ENCODE assay signal across 15 cellular contexts in the genomic region with DNA sequence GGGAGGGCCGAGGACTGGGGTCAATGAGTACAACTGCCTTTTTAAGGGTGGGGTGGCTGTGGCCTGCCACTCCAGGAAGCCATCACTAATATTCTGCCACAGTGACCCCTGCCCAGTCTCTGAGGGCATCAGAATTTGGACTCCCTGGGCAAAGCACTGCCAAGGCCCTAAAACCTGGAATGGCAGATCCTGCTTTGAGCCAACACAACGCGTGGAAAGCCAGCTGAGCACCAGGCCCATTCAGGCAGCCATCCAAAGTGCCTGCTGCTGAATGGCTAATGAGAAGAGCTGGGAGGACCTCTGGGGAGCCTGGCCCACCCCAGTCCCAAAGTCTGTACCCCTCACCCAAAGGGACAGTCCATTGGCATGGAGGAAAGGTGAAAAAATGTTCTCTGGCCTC. TPM values are rescaled to one million over a fixed set of nuclear protein-coding genes. Genes with fewer than 3 reads are reported as not detected.
A peak's percentile ranks its signal among the peaks of the same experiment; 100 is the strongest.
DNase-seq lines count a peak whose midpoint lies in the region; ATAC-seq and TF ChIP-seq lines count a peak whose summit lies in the region.
"Had no signal": no experiment of that assay in that cellular context is flagged by ENCODE, and none has a peak within 500 bp of the region (broad histone marks: within the 10 kb centered on the region; RNA-seq: fewer than 3 reads in every experiment).

No MANE protein-coding gene starts in this region.

- H3K4me1 ChIP-seq in H9 (ENCODE audit: insufficient read depth, low read length) = peaks cover 15% of the 10 kb centered on the region
- H3K4me1 ChIP-seq in naive thymus-derived CD4-positive, alpha-beta T cell (ENCODE audit: control insufficient read depth in 2 of 2, insufficient read depth in 2 of 2, low read length in 2 of 2) = peaks cover 39 to 49% of the 10 kb centered on the region in 2 donors

- DNase-seq in C1 segment of cervical spinal cord (lab: John Stamatoyannopoulos, UW) (peak in 9 of 14 donors; percentile 23 to 62 (median 38)), H9 (no peak), cerebellar cortex (ENCODE audit: low spot score) (peak; percentile 64), NCI-H187 (lab: John Stamatoyannopoulos, UW) (no peak)
- DNase-seq in naive thymus-derived CD4-positive, alpha-beta T cell = no peak
- DNase-seq in stimulated activated CD4-positive, alpha-beta T cell treated with anti-CD3 and anti-CD28 coated beads, Interleukin-1b, Interleukin-23, amount 100 ng/mL, for 48 hours = no peak
- DNase-seq: activated B cell treated with CpG ODN at 0.5 μM for 24 hours; NCI-H1048; NCI-H2227 treated with DMSO at 0.1 percent for 48 hours; stimulated activated CD4-positive, alpha-beta T cell treated with anti-CD3 and anti-CD28 coated beads, Interleukin-2, amount 100 ng/mL, for 24 hours had no signal

- no peak overlapping the region for H3K4me2 ChIP-seq in H9 (ENCODE audit: insufficient read depth, insufficient read length, low read length)

- CTCF ChIA-PET in naive thymus-derived CD4-positive, alpha-beta T cell (lab: Charles Lee) = interaction anchor here (0.5 to 11.1 kb wide), 7 partner anchors 14 to 531 kb away, joined by 3 to 126 read pairs (median 5); a partner anchor contains a TSS

- no peaks in the 10 kb centered on the region for H3K27me3 Mint-ChIP-seq in H9 (ENCODE audit: low read depth)
- H3K27me3 Mint-ChIP-seq in naive thymus-derived CD4-positive, alpha-beta T cell = no peaks in the 10 kb centered on the region
- H3K27me3 Mint-ChIP-seq: activated B cell treated with CpG ODN at 0.5 μM for 24 hours had no signal

- no peak overlapping the region for H2BK12ac ChIP-seq in H9 (ENCODE audit: insufficient read length, low read depth, low read length)

- peaks cover 5 to 56% (median 31%) of the 10 kb centered on the region in 3 experiments for H3K36me3 ChIP-seq in naive thymus-derived CD4-positive, alpha-beta T cell (ENCODE audit: control insufficient read depth in 2 of 3, insufficient read depth in 3 of 3, low read length in 3 of 3)

- peaks cover 12 to 37% (median 34%) of the 10 kb centered on the region in 3 experiments for H3K36me3 Mint-ChIP-seq in H9 (ENCODE audit: insufficient read depth in 1 of 3, low read depth in 3 of 3)
- H3K36me3 Mint-ChIP-seq in naive thymus-derived CD4-positive, alpha-beta T cell = peaks cover 0 to 19% (median 6%) of the 10 kb centered on the region in 5 donors

- H3K23ac ChIP-seq in H9 (ENCODE audit: insufficient read length, low read depth, low read length) = no peak overlapping the region

- H3K79me2 ChIP-seq in H9 (ENCODE audit: insufficient read depth, low read length) = peaks cover 5% of the 10 kb centered on the region; the same call in 1 of the 2 replicates

- H3K56ac ChIP-seq in H9 (ENCODE audit: insufficient read length, low read depth, low read length) = no peak overlapping the region

- no peak overlapping the region for H2BK15ac ChIP-seq in H9 (ENCODE audit: low read depth, low read length)

- H3K14ac ChIP-seq in H9 (ENCODE audit: insufficient read depth, low read length) = no peak overlapping the region

- H3T11ph ChIP-seq in H9 (ENCODE audit: low read length) = no peak overlapping the region

- no peak overlapping the region for H2BK5ac ChIP-seq in H9 (ENCODE audit: insufficient read length, low read length)

- H3K27ac Mint-ChIP-seq in H9 = peak overlapping the region in 2 of 3 experiments; percentile 44 to 63; a peak in 2 of 7 replicates
- H3K27ac Mint-ChIP-seq in naive thymus-derived CD4-positive, alpha-beta T cell = peak overlapping the region in 8 of 9 donors; percentile 38 to 90 (median 68)
- H3K27ac Mint-ChIP-seq: activated B cell treated with CpG ODN at 0.5 μM for 24 hours had no signal

- no peak overlapping the region for H3K4me3 Mint-ChIP-seq in H9
- H3K4me3 Mint-ChIP-seq in naive thymus-derived CD4-positive, alpha-beta T cell = peak overlapping the region in 6 of 10 donors; percentile 5 to 65 (median 45)
- H3K4me3 Mint-ChIP-seq: activated B cell treated with CpG ODN at 0.5 μM for 24 hours had no signal

- ATAC-seq in naive thymus-derived CD4-positive, alpha-beta T cell = no peak
- ATAC-seq in GM19023 (IDR thresholded peaks at IDR 0.05; ENCODE audit: unreplicated experiment) = no peak
- ATAC-seq: upper lobe of right lung had no signal

- H3K4me1 Mint-ChIP-seq in H9 = peaks cover 24 to 29% of the 10 kb centered on the region in 2 experiments
- H3K4me1 Mint-ChIP-seq in naive thymus-derived CD4-positive, alpha-beta T cell = peaks cover 40 to 73% (median 70%) of the 10 kb centered on the region in 7 donors

- H4K91ac ChIP-seq in H9 (ENCODE audit: insufficient read length, low read depth, low read length) = no peak overlapping the region

- no peak overlapping the region for H2AFZ ChIP-seq in H9 (ENCODE audit: low read length)

- no peaks in the 10 kb centered on the region for H3K9me3 Mint-ChIP-seq in H9
- H3K9me3 Mint-ChIP-seq in naive thymus-derived CD4-positive, alpha-beta T cell = no peaks in the 10 kb centered on the region
- H3K9me3 Mint-ChIP-seq: activated B cell treated with CpG ODN at 0.5 μM for 24 hours had no signal

- no peak overlapping the region for H3K4ac ChIP-seq in H9 (ENCODE audit: low read depth, low read length)

- no peaks in the 10 kb centered on the region for H3K79me1 ChIP-seq in H9 (ENCODE audit: insufficient read depth, low read depth, low read length, poor library complexity, severe bottlenecking)

- H3K9me3 ChIP-seq in H9 (ENCODE audit: control insufficient read depth, low read depth, low read length) = no peaks in the 10 kb centered on the region
- no peaks in the 10 kb centered on the region for H3K9me3 ChIP-seq in naive thymus-derived CD4-positive, alpha-beta T cell (ENCODE audit: control insufficient read depth in 2 of 3, low read length in 3 of 3)
- H3K9me3 ChIP-seq: breast epithelium, prostate gland, upper lobe of right lung had no signal

- TF ChIP-seq CTCF in H9 (conservative IDR thresholded peaks at IDR 0.05) = no peak

- no CpG with 5 or more reads among the region's 3 CpGs for WGBS in H9 (ENCODE audit: extremely low coverage, insufficient read length, low lambda C conversion rate)

- no peak overlapping the region for H2BK120ac ChIP-seq in H9 (ENCODE audit: low read depth, low read length, poor library complexity, severe bottlenecking)

- H4K8ac ChIP-seq in H9 (replicated peaks; ENCODE audit: insufficient read length, low read depth, low read length) = no peak overlapping the region

- peaks cover 8% of the 10 kb centered on the region for H3K23me2 ChIP-seq in H9 (ENCODE audit: insufficient read length, low read depth, low read length, poor library complexity, severe bottlenecking)

- H3K4me3 ChIP-seq in naive thymus-derived CD4-positive, alpha-beta T cell (ENCODE audit: low read length) = no peak overlapping the region
- H3K4me3 ChIP-seq: breast epithelium, prostate gland, upper lobe of right lung had no signal

- H4K20me1 ChIP-seq in H9 (ENCODE audit: control insufficient read depth, insufficient read depth, insufficient read length) = no peaks in the 10 kb centered on the region

- intact Hi-C loops in naive thymus-derived CD4-positive, alpha-beta T cell (cut with micrococcal nuclease) = no loop called here

- H3K9ac ChIP-seq in H9 (ENCODE audit: extremely low read depth, insufficient read length, low read length) = no peak overlapping the region

- no peak overlapping the region for H2BK20ac ChIP-seq in H9 (ENCODE audit: low read depth, low read length, poor library complexity, severe bottlenecking)

- no peak overlapping the region for H3K18ac ChIP-seq in H9 (ENCODE audit: insufficient read length, low read depth, low read length)

- no peak overlapping the region for H3K27ac ChIP-seq in H9 (ENCODE audit: insufficient read length, low read depth, low read length)
- peak overlapping the region; percentile 22 for H3K27ac ChIP-seq in naive thymus-derived CD4-positive, alpha-beta T cell (ENCODE audit: low read depth, low read length)
- H3K27ac ChIP-seq: prostate gland, upper lobe of right lung had no signal

- H2AK5ac ChIP-seq in H9 (ENCODE audit: insufficient read length, low read length) = no peak overlapping the region

- H3K27me3 ChIP-seq in H9 (ENCODE audit: insufficient read depth, low read length) = no peaks in the 10 kb centered on the region
- no peaks in the 10 kb centered on the region for H3K27me3 ChIP-seq in naive thymus-derived CD4-positive, alpha-beta T cell (ENCODE audit: control insufficient read depth in 2 of 2, insufficient read depth in 2 of 2, low read length in 2 of 2)
- H3K27me3 ChIP-seq: breast epithelium, upper lobe of right lung had no signal

- POLR2A ChIA-PET in naive thymus-derived CD4-positive, alpha-beta T cell (lab: Charles Lee) = interaction anchor here (0.6 to 46.3 kb wide), 7 partner anchors 11 to 105 kb away, joined by 3 to 1418 read pairs (median 10); a partner anchor contains a TSS

- no peak overlapping the region for H4K5ac ChIP-seq in H9 (ENCODE audit: insufficient read length, low read depth, low read length)

RNA-seq across cellular contexts. Expression of a gene that starts 5.0 kb away (rescaled TPM):
- 44.8 and 50.9 TPM in 2 replicates for total RNA-seq in H9 (2021)
- 100 to 1,000 TPM in 1 of 5 experiments, 10 to 100 TPM in 4; 38.7 to 110 (median 63.7) TPM for total RNA-seq in naive thymus-derived CD4-positive, alpha-beta T cell
- polyA plus RNA-seq in naive thymus-derived CD4-positive, alpha-beta T cell = 100 to 1,000 TPM; 104 to 147 TPM

RNA-seq across cellular contexts. Expression of a gene that starts 8.5 kb away (rescaled TPM):
- total RNA-seq in H9 (2021) = not detected in 2 replicates
- 1 to 10 TPM in 3 of 5 experiments, under 1 TPM in 2; 0.27 to 2.5 (median 1.6) TPM for total RNA-seq in naive thymus-derived CD4-positive, alpha-beta T cell
- polyA plus RNA-seq in naive thymus-derived CD4-positive, alpha-beta T cell = under 1 TPM in 1 of 2 donors, not detected in 1; 0.16 TPM
- total RNA-seq: frontal cortex had no signal

RNA-seq across cellular contexts. Expression of a gene that starts 11.6 kb away (rescaled TPM):
- total RNA-seq in H9 (2021) = 6.1 and 7.4 TPM in 2 replicates
- 10 to 100 TPM; 55.8 to 81.0 (median 74.5) TPM for total RNA-seq in naive thymus-derived CD4-positive, alpha-beta T cell
- polyA plus RNA-seq in naive thymus-derived CD4-positive, alpha-beta T cell = 100 to 1,000 TPM in 1 of 2 donors, 10 to 100 TPM in 1; 68.8 to 135 TPM

RNA-seq across cellular contexts. Expression of a gene that starts 36.0 kb away (rescaled TPM):
- total RNA-seq in H9 (2021) = 39.1 and 40.4 TPM in 2 replicates
- 10 to 100 TPM; 12.6 to 74.3 (median 27.4) TPM for total RNA-seq in naive thymus-derived CD4-positive, alpha-beta T cell
- polyA plus RNA-seq in naive thymus-derived CD4-positive, alpha-beta T cell = 10 to 100 TPM; 18.7 to 37.6 TPM

RNA-seq across cellular contexts. Expression of a gene that starts 44.5 kb away (rescaled TPM):
- total RNA-seq in H9 (2021) = 83.1 and 84.3 TPM in 2 replicates
- 100 to 1,000 TPM; 112 to 161 (median 135) TPM for total RNA-seq in naive thymus-derived CD4-positive, alpha-beta T cell
- 100 to 1,000 TPM; 127 to 181 TPM for polyA plus RNA-seq in naive thymus-derived CD4-positive, alpha-beta T cell

Comparison
In these comparisons a context has a peak if more than half of its experiments do, and no peak if none do; other contexts are left out.
1. DNase-seq: peak in C1 segment of cervical spinal cord (9 of 14) and cerebellar cortex (single experiment); none in H9 (single experiment), naive thymus-derived CD4-positive, alpha-beta T cell (0 of 9), NCI-H187 (0 of 2) and stimulated activated CD4-positive, alpha-beta T cell treated with anti-CD3 and anti-CD28 coated beads, Interleukin-1b, Interleukin-23, amount 100 ng/mL, for 48 hours (single experiment).
2. H3K4me3 Mint-ChIP-seq: peak in naive thymus-derived CD4-positive, alpha-beta T cell (6 of 10); none in H9 (0 of 2).